ENCODE assay signal across 9 cellular contexts in genomic region chr3:128846501-128846900, GRCh38. TPM values are rescaled to one million over a fixed set of nuclear protein-coding genes. Genes with fewer than 3 reads are reported as not detected.
DNase-seq lines count a peak whose midpoint lies in the region; ATAC-seq and TF ChIP-seq lines count a peak whose summit lies in the region.
"Had no signal": no experiment of that assay in that cellular context is flagged by ENCODE, and none has a peak within 500 bp of the region (broad histone marks: within the 10 kb centered on the region; RNA-seq: fewer than 3 reads in every experiment).

No MANE protein-coding gene starts in this region.

- peak overlapping the region; percentile 30 for H2BK15ac ChIP-seq in mesenchymal stem cell (ENCODE audit: low read depth, poor library complexity, severe bottlenecking)

- H2BK120ac ChIP-seq in mesenchymal stem cell (ENCODE audit: low read depth, low read length): no peak overlapping the region

- H3K27me3 ChIP-seq in mesenchymal stem cell (ENCODE audit: control insufficient read depth in 1 of 2, insufficient read depth in 1 of 2, low read length in 2 of 2) (no peaks in the 10 kb centered on the region), tibial nerve (no peaks in the 10 kb centered on the region)

- no peaks in the 10 kb centered on the region for H3K9me3 Mint-ChIP-seq in activated T-cell treated with anti-CD3 and anti-CD28 coated beads, Interleukin-2, amount 50 U/mL, for 4 hours
- H3K9me3 Mint-ChIP-seq in activated T-helper 1 cell treated with anti-CD3 and anti-CD28 coated beads, Interleukin-12 subunit alpha, Interleukin-12 subunit beta, Interleukin-2, Interleukin-4 antibody, amounts not matched to agents 30 ng/mL and 10 ng/mL and 1 ng/mL, durations not matched to agents 14 hours and 24 hours and 36 hours: no peaks in the 10 kb centered on the region
- H3K9me3 Mint-ChIP-seq: memory B cell had no signal

- H3K4me2 ChIP-seq in mesenchymal stem cell (ENCODE audit: low read length, poor library complexity, severe bottlenecking): no peak overlapping the region

- TF ChIP-seq POLR2A in tibial nerve (IDR thresholded peaks at IDR 0.05): no peak

- H3K79me1 ChIP-seq in mesenchymal stem cell (replicated peaks; ENCODE audit: low read length, poor library complexity, severe bottlenecking): no peaks in the 10 kb centered on the region

- H3K4me3 ChIP-seq in mesenchymal stem cell (ENCODE audit: insufficient read depth in 1 of 2, low read depth in 1 of 2, low read length in 2 of 2) (no peak overlapping the region), tibial nerve (no peak overlapping the region)

- H2BK5ac ChIP-seq in mesenchymal stem cell (ENCODE audit: low read depth, low read length, poor library complexity, severe bottlenecking): no peak overlapping the region

- H3K27ac ChIP-seq in mesenchymal stem cell (ENCODE audit: low read length, poor library complexity, severe bottlenecking): no peak overlapping the region
- peak overlapping the region in 3 of 4 donors; percentile 51 to 85 (median 69) for H3K27ac ChIP-seq in tibial nerve

- TF ChIP-seq CTCF in tibial nerve (IDR thresholded peaks at IDR 0.05): no peak

- no peak overlapping the region for H2AK5ac ChIP-seq in mesenchymal stem cell (ENCODE audit: low read length, severe bottlenecking)

- peaks cover 13% of the 10 kb centered on the region for H3K4me1 Mint-ChIP-seq in activated T-cell treated with anti-CD3 and anti-CD28 coated beads, Interleukin-2, amount 50 U/mL, for 4 hours (ENCODE audit: low read depth)
- peaks cover 18% of the 10 kb centered on the region for H3K4me1 Mint-ChIP-seq in activated T-helper 1 cell treated with anti-CD3 and anti-CD28 coated beads, Interleukin-12 subunit alpha, Interleukin-12 subunit beta, Interleukin-2, Interleukin-4 antibody, amounts not matched to agents 30 ng/mL and 10 ng/mL and 1 ng/mL, durations not matched to agents 14 hours and 24 hours and 36 hours (ENCODE audit: low read depth)

- no peak overlapping the region for H3K18ac ChIP-seq in mesenchymal stem cell (ENCODE audit: low read depth in 1 of 2, low read length in 2 of 2)

- ATAC-seq in activated T-cell treated with anti-CD3 and anti-CD28 coated beads, Interleukin-2, amount 50 U/mL, for 4 hours: peak; percentile 17 to 20
- ATAC-seq in HG03280 (IDR thresholded peaks at IDR 0.05; ENCODE audit: unreplicated experiment) (no peak), GM18519 (IDR thresholded peaks at IDR 0.05; ENCODE audit: low FRiP score, unreplicated experiment) (no peak)

- H2BK12ac ChIP-seq in mesenchymal stem cell (ENCODE audit: low read length in 2 of 2): no peak overlapping the region

- peak overlapping the region; percentile 90 for H3K27ac Mint-ChIP-seq in activated T-helper 1 cell treated with anti-CD3 and anti-CD28 coated beads, Interleukin-12 subunit alpha, Interleukin-12 subunit beta, Interleukin-2, Interleukin-4 antibody, amounts not matched to agents 30 ng/mL and 10 ng/mL and 1 ng/mL, durations not matched to agents 14 hours and 24 hours and 36 hours
- H3K27ac Mint-ChIP-seq: memory B cell had no signal

- 82% methylated on average over 13 of the region's 13 CpGs for WGBS in mesenchymal stem cell
- WGBS in tibial nerve, 2 donors: 70 to 75% methylated on average over 10 to 13 of the region's 13 CpGs

- no peak overlapping the region for H2AFZ ChIP-seq in mesenchymal stem cell (ENCODE audit: low read depth, low read length)

- H3K14ac ChIP-seq in mesenchymal stem cell (ENCODE audit: low read length in 2 of 2): no peak overlapping the region

- peak overlapping the region; percentile 76 for H4K8ac ChIP-seq in mesenchymal stem cell (ENCODE audit: low read length)

- DNase-seq in activated T-cell treated with anti-CD3 and anti-CD28 coated beads, Interleukin-2, amount 50 U/mL, for 4 hours: no peak
- DNase-seq in activated T-cell treated with anti-CD3 and anti-CD28 coated beads, Interleukin-2, amount 50 U/mL, for 1 hour: no peak
- no peak for DNase-seq in activated T-helper 1 cell treated with anti-CD3 and anti-CD28 coated beads, Interleukin-12 subunit alpha, Interleukin-12 subunit beta, Interleukin-2, Interleukin-4 antibody, amounts not matched to agents 30 ng/mL and 10 ng/mL and 1 ng/mL, durations not matched to agents 14 hours and 24 hours and 36 hours (ENCODE audit: low spot score)
- DNase-seq in mesenchymal stem cell (no peak), tibial nerve (ENCODE audit: low spot score in 2 of 2) (no peak), kidney tubule cell (ENCODE audit: low spot score) (no peak)

- peak overlapping the region; percentile 74 for H3K9ac ChIP-seq in mesenchymal stem cell (ENCODE audit: low read length)

- H3K4me3 Mint-ChIP-seq in activated T-cell treated with anti-CD3 and anti-CD28 coated beads, Interleukin-2, amount 50 U/mL, for 4 hours: peak overlapping the region; percentile 83
- H3K4me3 Mint-ChIP-seq in activated T-helper 1 cell treated with anti-CD3 and anti-CD28 coated beads, Interleukin-12 subunit alpha, Interleukin-12 subunit beta, Interleukin-2, Interleukin-4 antibody, amounts not matched to agents 30 ng/mL and 10 ng/mL and 1 ng/mL, durations not matched to agents 14 hours and 24 hours and 36 hours: peak overlapping the region; percentile 77

- H3K9me3 ChIP-seq in mesenchymal stem cell (ENCODE audit: control insufficient read depth, low read length) (no peaks in the 10 kb centered on the region), tibial nerve (no peaks in the 10 kb centered on the region)

- H4K91ac ChIP-seq in mesenchymal stem cell (ENCODE audit: low read length): no peak overlapping the region

- no peaks in the 10 kb centered on the region for H3K36me3 Mint-ChIP-seq in activated T-cell treated with anti-CD3 and anti-CD28 coated beads, Interleukin-2, amount 50 U/mL, for 4 hours (ENCODE audit: insufficient read depth)
- H3K36me3 Mint-ChIP-seq in activated T-helper 1 cell treated with anti-CD3 and anti-CD28 coated beads, Interleukin-12 subunit alpha, Interleukin-12 subunit beta, Interleukin-2, Interleukin-4 antibody, amounts not matched to agents 30 ng/mL and 10 ng/mL and 1 ng/mL, durations not matched to agents 14 hours and 24 hours and 36 hours (ENCODE audit: low read depth): no peaks in the 10 kb centered on the region
- H3K36me3 Mint-ChIP-seq: memory B cell had no signal

- intact Hi-C loops in activated T-helper 1 cell treated with anti-CD3 and anti-CD28 coated beads, Interleukin-12 subunit alpha, Interleukin-12 subunit beta, Interleukin-2, Interleukin-4 antibody, amounts not matched to agents 30 ng/mL and 10 ng/mL and 1 ng/mL, durations not matched to agents 14 hours and 24 hours and 36 hours (cut with micrococcal nuclease): loop anchor here (1.0 to 2.0 kb wide), 6 partner anchors 32 to 229 kb away; partner anchors contain the start of genes ACAD9 and RPN1

- H3K4me1 ChIP-seq in mesenchymal stem cell (ENCODE audit: control insufficient read depth, insufficient read depth, low read depth, low read length) (peaks cover 10% of the 10 kb centered on the region), tibial nerve (peaks cover 0 to 17% (median 6%) of the 10 kb centered on the region in 4 donors)

- H3K36me3 ChIP-seq in mesenchymal stem cell (ENCODE audit: control insufficient read depth in 1 of 2, insufficient read depth in 2 of 2, low read depth in 1 of 2, low read length in 2 of 2) (no peaks in the 10 kb centered on the region), tibial nerve (no peaks in the 10 kb centered on the region)

- H3K23ac ChIP-seq in mesenchymal stem cell (ENCODE audit: low read length in 2 of 2): no peak overlapping the region

- no peak overlapping the region for H3K4ac ChIP-seq in mesenchymal stem cell (ENCODE audit: low read depth in 1 of 2, low read length in 2 of 2)

- TF ChIP-seq EP300 in tibial nerve (IDR thresholded peaks at IDR 0.05): no peak

- H3K27me3 Mint-ChIP-seq in activated T-cell treated with anti-CD3 and anti-CD28 coated beads, Interleukin-2, amount 50 U/mL, for 4 hours (ENCODE audit: low read depth): no peaks in the 10 kb centered on the region
- H3K27me3 Mint-ChIP-seq in activated T-helper 1 cell treated with anti-CD3 and anti-CD28 coated beads, Interleukin-12 subunit alpha, Interleukin-12 subunit beta, Interleukin-2, Interleukin-4 antibody, amounts not matched to agents 30 ng/mL and 10 ng/mL and 1 ng/mL, durations not matched to agents 14 hours and 24 hours and 36 hours (ENCODE audit: insufficient read depth): no peaks in the 10 kb centered on the region
- H3K27me3 Mint-ChIP-seq: memory B cell had no signal

RNA-seq across cellular contexts. Expression of gene ACAD9, which starts 32.9 kb away (rescaled TPM):
- total RNA-seq in activated T-cell treated with anti-CD3 and anti-CD28 coated beads, Interleukin-2, amount 50 U/mL, for 4 hours: 10 to 100 TPM; 60.0 to 71.1 (median 60.6) TPM
- total RNA-seq in activated T-helper 1 cell treated with anti-CD3 and anti-CD28 coated beads, Interleukin-12 subunit alpha, Interleukin-12 subunit beta, Interleukin-2, Interleukin-4 antibody, amounts not matched to agents 30 ng/mL and 10 ng/mL and 1 ng/mL, durations not matched to agents 14 hours and 24 hours and 36 hours: 65.3 and 67.2 TPM in 2 replicates
- polyA plus RNA-seq in mesenchymal stem cell (2013, experiment 1 of 2): 25.3 TPM
- 26.9 TPM for polyA plus RNA-seq in mesenchymal stem cell (2013, experiment 2 of 2)
- 10 to 100 TPM; 49.6 to 81.9 (median 63.7) TPM for total RNA-seq in tibial nerve

Comparison
In these comparisons a context has a peak if more than half of its experiments do, and no peak if none do; other contexts are left out.
1. ATAC-seq: peak in activated T-cell treated with anti-CD3 and anti-CD28 coated beads, Interleukin-2, amount 50 U/mL, for 4 hours (2 of 2); none in HG03280 (single experiment) and GM18519 (single experiment).